7 cellular contexts compared by ENCODE assay signal in the genomic region with DNA sequence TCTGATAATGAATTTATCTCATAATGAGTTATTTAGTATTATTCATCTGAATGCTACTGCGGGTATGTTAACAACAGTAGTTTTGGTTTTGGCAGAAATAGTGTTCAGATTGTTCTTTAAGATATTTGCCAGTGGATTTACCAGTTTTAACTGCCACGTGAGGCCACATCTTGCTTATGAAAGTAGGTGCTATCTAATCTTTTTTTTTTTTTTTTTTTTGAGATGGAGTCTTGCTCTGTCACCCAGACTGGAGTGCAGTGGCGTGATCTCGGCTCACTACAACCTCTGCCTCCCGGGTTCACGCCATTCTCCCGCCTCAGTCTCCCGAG. TPM values are rescaled to one million over a fixed set of nuclear protein-coding genes. Genes with fewer than 3 reads are reported as not detected.
DNase-seq lines count a peak whose midpoint lies in the region; ATAC-seq and TF ChIP-seq lines count a peak whose summit lies in the region.
"Not testable (repeated sequence)": the region's sequence is repeated elsewhere in the genome, so short reads cannot be mapped to it uniquely, and the experiment has no call there.

No MANE protein-coding gene starts in this region.

- H3K27ac ChIP-seq in PC-3 (ENCODE audit: low read length); trophoblast cell (ENCODE audit: low read depth, low read length): not testable (repeated sequence)
- H3K27ac ChIP-seq in adrenal gland (peak overlapping the region; percentile 43 to 77 (median 74)), epithelial cell of prostate (peak overlapping the region; percentile 81), liver (ENCODE audit: low read depth in 1 of 2, low read length in 2 of 2) (peak overlapping the region; percentile 87), transverse colon (peak overlapping the region; percentile 45 to 67 (median 54))

- intact Hi-C loops in Caco-2 (cut with micrococcal nuclease; ENCODE audit: unreplicated experiment) (loop anchor here (1.0 to 2.0 kb wide), 2 partner anchors 119 to 136 kb away; no protein-coding TSS in a partner anchor), PC-3 (cut with micrococcal nuclease) (loop anchor here (10.0 kb wide), 1 partner anchor 116 kb away; no protein-coding TSS in a partner anchor)
- intact Hi-C loops in adrenal gland (cut with DNase I); transverse colon (cut with DNase I; ENCODE audit: low total_unique reads): not testable (repeated sequence)

- TF ChIP-seq POLR2A in adrenal gland (IDR thresholded peaks at IDR 0.05); transverse colon (IDR thresholded peaks at IDR 0.05): not testable (repeated sequence)

- not testable (repeated sequence) for H2AK5ac ChIP-seq in trophoblast cell (ENCODE audit: low read length)

- H2BK5ac ChIP-seq in trophoblast cell (ENCODE audit: low read depth, low read length, poor library complexity): not testable (repeated sequence)

- not testable (repeated sequence) for H3K4me3 Mint-ChIP-seq in Caco-2 (ENCODE audit: unreplicated experiment)

- not testable (repeated sequence) for H3K9me2 ChIP-seq in PC-3 (replicated peaks; ENCODE audit: low read length)

- not testable (repeated sequence) for H3K4me3 ChIP-seq in Caco-2 (ENCODE audit: low read depth, low read length); PC-3 (ENCODE audit: low read length); adrenal gland; liver (ENCODE audit: low read depth in 1 of 3, low read length in 3 of 3); trophoblast cell (ENCODE audit: low read depth, low read length); transverse colon

- H3K79me1 ChIP-seq in trophoblast cell (ENCODE audit: low read length): not testable (repeated sequence)

- CTCF ChIA-PET in Caco-2 (lab: Charles Lee); PC-3 (lab: Charles Lee): not testable (repeated sequence)

- H3K79me2 ChIP-seq in PC-3 (ENCODE audit: low read length); trophoblast cell (ENCODE audit: control insufficient read depth, insufficient read depth, low read length, poor library complexity): not testable (repeated sequence)

- H3K23ac ChIP-seq in trophoblast cell (ENCODE audit: low read length): not testable (repeated sequence)

- DNase-seq in Caco-2 (peak in 1 of 2 experiments; percentile 58), adrenal gland (peak in 3 of 7 donors; percentile 21 to 33 (median 24)), trophoblast cell (peak; percentile 12 to 69)
- not testable (repeated sequence) for DNase-seq in PC-3; epithelial cell of prostate (ENCODE audit: low read depth, low spot score); transverse colon

- not testable (repeated sequence) for H4K8ac ChIP-seq in trophoblast cell (ENCODE audit: low read depth, low read length)

- H3K27ac Mint-ChIP-seq in Caco-2 (ENCODE audit: unreplicated experiment): peak overlapping the region; percentile 93

- not testable (repeated sequence) for TF ChIP-seq CTCF in Caco-2 (IDR thresholded peaks at IDR 0.05; ENCODE audit: insufficient read depth in 1 of 2, low read depth in 1 of 2, low read length in 1 of 2, severe bottlenecking in 1 of 2, unreplicated experiment in 1 of 2); PC-3 (conservative IDR thresholded peaks at IDR 0.05; ENCODE audit: low read depth, low read length); adrenal gland (IDR thresholded peaks at IDR 0.05); liver (IDR thresholded peaks at IDR 0.05; ENCODE audit: low read depth, low read length, missing input control); transverse colon (IDR thresholded peaks at IDR 0.05)

- 59 to 72% (median 64%) methylated on average over 8 of the region's 8 CpGs for WGBS in adrenal gland, 4 donors
- WGBS in liver: 69% methylated on average over 8 of the region's 8 CpGs
- no CpG with 5 or more reads among the region's 8 CpGs for WGBS in trophoblast cell (ENCODE audit: extremely low coverage, insufficient coverage, insufficient read length)
- WGBS in transverse colon (ENCODE audit: low coverage in 1 of 2), 2 donors: 45 to 64% methylated on average over 2 to 8 of the region's 8 CpGs

- TF ChIP-seq RAD21 in liver (IDR thresholded peaks at IDR 0.05): not testable (repeated sequence)

- H4K91ac ChIP-seq in trophoblast cell (ENCODE audit: low read depth, low read length): not testable (repeated sequence)

- not testable (repeated sequence) for H3F3A ChIP-seq in PC-3 (ENCODE audit: low read length, unreplicated experiment)

- H3K4me1 ChIP-seq in Caco-2: peaks cover 23% of the 10 kb centered on the region
- peaks cover 12% of the 10 kb centered on the region for H3K4me1 ChIP-seq in PC-3 (ENCODE audit: insufficient read depth, low read length)
- H3K4me1 ChIP-seq in adrenal gland (replicated peaks in 1 of 2): peaks cover 25 to 36% of the 10 kb centered on the region in 2 donors
- peaks cover 12 to 40% (median 20%) of the 10 kb centered on the region in 4 donors for H3K4me1 ChIP-seq in liver (ENCODE audit: control insufficient read depth in 4 of 4, insufficient read depth in 4 of 4, low read length in 3 of 4)
- not testable (repeated sequence) for H3K4me1 ChIP-seq in trophoblast cell (ENCODE audit: control insufficient read depth in 1 of 2, insufficient read depth in 2 of 2, low read length in 2 of 2)
- H3K4me1 ChIP-seq in transverse colon: peaks cover 13 to 33% (median 22%) of the 10 kb centered on the region in 4 donors

- H3K4me1 Mint-ChIP-seq in Caco-2 (ENCODE audit: low read depth, unreplicated experiment): peaks cover 30% of the 10 kb centered on the region

- not testable (repeated sequence) for H3K9ac ChIP-seq in PC-3 (ENCODE audit: low read length); liver (ENCODE audit: low read depth in 1 of 2, low read length in 2 of 2); trophoblast cell (ENCODE audit: low read length)

- not testable (repeated sequence) for H3K9me3 ChIP-seq in Caco-2; PC-3 (ENCODE audit: low read length); adrenal gland (replicated peaks in 1 of 3); liver (ENCODE audit: control insufficient read depth in 4 of 4, low read length in 3 of 4); trophoblast cell (ENCODE audit: insufficient read depth, low read depth, low read length); transverse colon

- in situ Hi-C loops in transverse colon (cut with MboI; ENCODE audit: low pct_ligation_motif_present in 1 of 4, low pct_unique_long_range_greater_than_20kb in 1 of 4, low sequenced_read_pairs in 3 of 4): not testable (repeated sequence)

- H3K4me2 ChIP-seq in PC-3 (ENCODE audit: low read length); trophoblast cell (ENCODE audit: low read length): not testable (repeated sequence)

- H3K14ac ChIP-seq in trophoblast cell (ENCODE audit: low read length): not testable (repeated sequence)

- not testable (repeated sequence) for H2BK120ac ChIP-seq in trophoblast cell (ENCODE audit: insufficient read depth, low read length, poor library complexity)

- POLR2A ChIA-PET in Caco-2 (lab: Charles Lee): interaction anchor here (1.7 kb wide), 1 partner anchor 10 kb away, joined by 29 read pairs; a partner anchor contains a TSS
- POLR2A ChIA-PET in PC-3 (lab: Charles Lee; ENCODE audit: unreplicated experiment): not testable (repeated sequence)

- not testable (repeated sequence) for H4K12ac ChIP-seq in trophoblast cell (ENCODE audit: low read depth, low read length)

- not testable (repeated sequence) for BruUV-seq in Caco-2 (replicated peaks; lab: Mats Ljungman, UMichigan); PC-3 (replicated peaks; lab: Mats Ljungman, UMichigan)

- H3K9me3 Mint-ChIP-seq in Caco-2 (ENCODE audit: unreplicated experiment): not testable (repeated sequence)

- H3K27me3 Mint-ChIP-seq in Caco-2 (ENCODE audit: insufficient read depth, unreplicated experiment): not testable (repeated sequence)

- not testable (repeated sequence) for H2AFZ ChIP-seq in PC-3 (ENCODE audit: low read length); trophoblast cell (ENCODE audit: insufficient read depth, low read length, poor library complexity)

- not testable (repeated sequence) for H2BK12ac ChIP-seq in trophoblast cell (ENCODE audit: low read length)

- ATAC-seq in PC-3: peak; percentile 18; the same call in 1 of the 2 replicates

- not testable (repeated sequence) for H3K27me3 ChIP-seq in Caco-2 (replicated peaks; ENCODE audit: control insufficient read depth, insufficient read depth, low read length); PC-3 (ENCODE audit: low read length); adrenal gland; liver (ENCODE audit: control insufficient read depth in 4 of 4, insufficient read depth in 4 of 4, low read length in 3 of 4); trophoblast cell (ENCODE audit: insufficient read depth, low read length); transverse colon

- not testable (repeated sequence) for H3K4ac ChIP-seq in trophoblast cell (ENCODE audit: low read depth, low read length)

- H3K36me3 Mint-ChIP-seq in Caco-2 (ENCODE audit: insufficient read depth, unreplicated experiment): peaks cover 12% of the 10 kb centered on the region

- H4K20me1 ChIP-seq in PC-3 (ENCODE audit: low read length): not testable (repeated sequence)

- H3K36me3 ChIP-seq in Caco-2 (ENCODE audit: control insufficient read depth, insufficient read depth, low read length); PC-3 (ENCODE audit: low read depth, low read length); adrenal gland (replicated peaks in 1 of 2); liver (ENCODE audit: control insufficient read depth in 4 of 4, insufficient read depth in 3 of 4, low read depth in 1 of 4, low read length in 3 of 4); trophoblast cell (ENCODE audit: control insufficient read depth in 1 of 2, insufficient read depth in 2 of 2, low read length in 2 of 2); transverse colon: not testable (repeated sequence)

- TF ChIP-seq EP300 in transverse colon (IDR thresholded peaks at IDR 0.05; ENCODE audit: low read depth): not testable (repeated sequence)

- not testable (repeated sequence) for H3K18ac ChIP-seq in trophoblast cell (ENCODE audit: low read length)

RNA-seq across cellular contexts. Expression of a gene that starts 10.2 kb away (rescaled TPM):
- total RNA-seq in Caco-2 (2022) (38.5 and 39.9 TPM in 2 replicates), PC-3 (2014; rRNA removed) (7.5 and 10.5 TPM in 2 replicates), adrenal gland (100 to 1,000 TPM in 4 of 8 donors, 10 to 100 TPM in 4; 59.9 to 176 (median 99.6) TPM), liver (100 to 1,000 TPM in 1 of 2 donors, 10 to 100 TPM in 1; 30.1 to 160 TPM), transverse colon (10 to 100 TPM; 13.1 to 87.8 (median 74.6) TPM)
- polyA plus RNA-seq in adrenal gland (100 to 1,000 TPM in 1 of 3 donors, 10 to 100 TPM in 2; 27.6 to 158 (median 49.9) TPM), liver (10 to 100 TPM; 70.3 to 82.3 TPM)
- polyA plus RNA-seq in trophoblast cell (2013): 16.3 and 17.5 TPM in 2 replicates
